Comparison of ENCODE assay signal across 11 cellular contexts in genomic region chr13:79631260-79631659, GRCh38.
DNase-seq lines count a peak whose midpoint lies in the region; ATAC-seq and TF ChIP-seq lines count a peak whose summit lies in the region.
"Had no signal": no experiment of that assay in that cellular context is flagged by ENCODE, and none has a peak within 500 bp of the region (broad histone marks: within the 10 kb centered on the region; RNA-seq: fewer than 3 reads in every experiment).

No MANE protein-coding gene starts in this region.

- ATAC-seq in SK-N-SH treated with all-trans-retinoic acid at 6 μM for 48 hours (peak; percentile 97), foreskin keratinocyte (peak; percentile 99), GM18873 (IDR thresholded peaks at IDR 0.05; ENCODE audit: low FRiP score, unreplicated experiment) (no peak), HG03469 (IDR thresholded peaks at IDR 0.05; ENCODE audit: unreplicated experiment) (no peak)

- H3K4me1 ChIP-seq in foreskin keratinocyte: peaks cover 9% of the 10 kb centered on the region
- H3K4me1 ChIP-seq in thyroid gland: no peaks in the 10 kb centered on the region
- H3K4me1 ChIP-seq: BLaER1 had no signal

- intact Hi-C loops in thyroid gland (cut with DNase I) (no loop called here), dorsolateral prefrontal cortex (cut with DNase I) (no loop called here)

- WGBS in thyroid gland, 2 donors: 2 to 20% methylated on average over 1 of the region's 1 CpG

- TF ChIP-seq CTCF in foreskin keratinocyte (conservative IDR thresholded peaks at IDR 0.05) (peak; percentile 94), thyroid gland (IDR thresholded peaks at IDR 0.05) (peak in 3 of 6 experiments; percentile 14 to 42 (median 22)), dorsolateral prefrontal cortex (IDR thresholded peaks at IDR 0.05 in 54 of 56, conservative IDR thresholded peaks at IDR 0.05 in 2 of 56; ENCODE audit: low read depth in 1 of 56, partially characterized antibody in 56 of 56) (peak in 11 of 56 donors; percentile 9 to 29 (median 19))

- H3K27me3 ChIP-seq in foreskin keratinocyte: no peaks in the 10 kb centered on the region
- H3K27me3 ChIP-seq in thyroid gland: no peaks in the 10 kb centered on the region
- no peaks in the 10 kb centered on the region for H3K27me3 ChIP-seq in dorsolateral prefrontal cortex
- H3K27me3 ChIP-seq: BLaER1 had no signal

- H3K27ac ChIP-seq in foreskin keratinocyte: peak overlapping the region; percentile 15
- no peak overlapping the region for H3K27ac ChIP-seq in thyroid gland
- no peak overlapping the region for H3K27ac ChIP-seq in dorsolateral prefrontal cortex
- H3K27ac ChIP-seq: BLaER1 had no signal

- no peak for TF ChIP-seq POLR2A in thyroid gland (IDR thresholded peaks at IDR 0.05)

- no peaks in the 10 kb centered on the region for H3K9me3 ChIP-seq in thyroid gland
- H3K9me3 ChIP-seq: BLaER1 had no signal

- DNase-seq in NCI-H748 (lab: John Stamatoyannopoulos, UW; ENCODE audit: unreplicated experiment) (peak; percentile 35), NCI-H748 treated with DMSO at 0.1 percent for 48 hours (lab: John Stamatoyannopoulos, UW) (no peak), foreskin keratinocyte (peak; percentile 93 to 97), thyroid gland (peak; percentile 8 to 12), dorsolateral prefrontal cortex (no peak)
- DNase-seq: GOT3; stimulated activated naive CD4-positive, alpha-beta T cell treated with Interleukin-2 at 50 U/mL for 16 hours had no signal

- no peaks in the 10 kb centered on the region for H3K36me3 ChIP-seq in thyroid gland
- H3K36me3 ChIP-seq: BLaER1 had no signal

- H3K4me3 ChIP-seq in thyroid gland (replicated peaks in 1 of 3) (no peak overlapping the region), dorsolateral prefrontal cortex (no peak overlapping the region)
- H3K4me3 ChIP-seq: BLaER1 had no signal

TF ChIP-seq in SK-N-SH treated with all-trans-retinoic acid at 6 μM for 48 hours, 23 proteins besides CTCF, POLR2A, EP300 and RAD21:
- no peak for TF ChIP-seq PPARA (CRISPR knock-in tag; IDR thresholded peaks at IDR 0.05; ENCODE audit: borderline replicate concordance)
- no peak for TF ChIP-seq ZNF565 (CRISPR knock-in tag; conservative IDR thresholded peaks at IDR 0.05; ENCODE audit: low read depth)

Comparison
In these comparisons a context has a peak if more than half of its experiments do, and no peak if none do; other contexts are left out.
1. DNase-seq: peak in NCI-H748 (single experiment), foreskin keratinocyte (2 of 2) and thyroid gland (2 of 2); none in NCI-H748 treated with DMSO at 0.1 percent for 48 hours (single experiment) and dorsolateral prefrontal cortex (0 of 10).
2. ATAC-seq: peak in SK-N-SH treated with all-trans-retinoic acid at 6 μM for 48 hours (single experiment) and foreskin keratinocyte (single experiment); none in GM18873 (single experiment) and HG03469 (single experiment).